ENCODE assay signal across 8 cellular contexts in genomic region chr11:61429691-61430582, GRCh38. TPM values are rescaled to one million over a fixed set of nuclear protein-coding genes. Genes with fewer than 3 reads are reported as not detected.
DNase-seq lines count a peak whose midpoint lies in the region; ATAC-seq and TF ChIP-seq lines count a peak whose summit lies in the region.

Gene CPSF7 (minus strand): TSS chr11:61429975. CDS start chr11:61429235, 740 bp downstream.
Gene SDHAF2 (plus strand): TSS chr11:61430124. CDS start chr11:61430147, 23 bp downstream.

- peaks cover 92% of the 10 kb centered on the region for H3K79me2 ChIP-seq in hepatocyte

- DNase-seq in NCI-H2081 treated with DMSO at 0.1 percent for 48 hours (lab: John Stamatoyannopoulos, UW): peak; percentile 53
- peak; percentile 90 for DNase-seq in T1000 (lab: John Stamatoyannopoulos, UW)
- DNase-seq in astrocyte of the hippocampus (ENCODE audit: low read depth, low spot score): peak; percentile 99
- DNase-seq in hepatocyte (ENCODE audit: low spot score): peak; percentile 98
- peak; percentile 82 for DNase-seq in renal cortical epithelial cell (ENCODE audit: low read depth)
- peak; percentile 98 to 99 for DNase-seq in aorta

- H3K36me3 ChIP-seq in hepatocyte (replicated peaks; ENCODE audit: insufficient read depth, low read depth) (no peaks in the 10 kb centered on the region), aorta (ENCODE audit: control insufficient read depth in 1 of 2, insufficient read depth in 2 of 2, low read length in 1 of 2) (peaks cover 3 to 5% of the 10 kb centered on the region in 2 donors)

- H3K4me1 ChIP-seq in hepatocyte (ENCODE audit: insufficient read depth): peaks cover 18% of the 10 kb centered on the region
- peaks cover 0 to 3% of the 10 kb centered on the region in 2 donors for H3K4me1 ChIP-seq in aorta (ENCODE audit: control insufficient read depth in 1 of 2, insufficient read depth in 2 of 2, low read length in 2 of 2)

- H3K4me3 ChIP-seq in hepatocyte (peak within 1 kb of the TSS; percentile 91), aorta (ENCODE audit: low read length in 2 of 2) (peak within 1 kb of the TSS; percentile 95 to 99)

- 0% methylated on average over 56 of the region's 82 CpGs for WGBS in hepatocyte (ENCODE audit: low lambda C conversion rate, missing lambda C conversion rate)
- 0 to 1% methylated on average over 82 of the region's 82 CpGs for WGBS in aorta, 2 donors

- H3K9me3 ChIP-seq in hepatocyte (ENCODE audit: low read depth) (no peaks in the 10 kb centered on the region), aorta (ENCODE audit: control insufficient read depth, low read length) (no peaks in the 10 kb centered on the region)

- H4K20me1 ChIP-seq in hepatocyte (ENCODE audit: insufficient read depth, poor library complexity, severe bottlenecking): peaks cover 13% of the 10 kb centered on the region

- no peaks in the 10 kb centered on the region for H3K27me3 ChIP-seq in hepatocyte
- no peaks in the 10 kb centered on the region for H3K27me3 ChIP-seq in aorta (ENCODE audit: control insufficient read depth in 1 of 2, insufficient read depth in 2 of 2, low read length in 1 of 2)

- H3K4me2 ChIP-seq in hepatocyte: peak within 1 kb of the TSS; percentile 96

- no peak for TF ChIP-seq CTCF in hepatocyte (IDR thresholded peaks at IDR 0.05; ENCODE audit: poor library complexity)

- H3K9me2 ChIP-seq in hepatocyte (replicated peaks; ENCODE audit: insufficient read depth): no peaks in the 10 kb centered on the region

- intact Hi-C loops in aorta (cut with DNase I): no loop called here

- ATAC-seq in GM18511 (IDR thresholded peaks at IDR 0.05; ENCODE audit: unreplicated experiment): peak; percentile 83
- ATAC-seq in HG03025 (IDR thresholded peaks at IDR 0.05; ENCODE audit: low FRiP score, unreplicated experiment): peak; percentile 82
- peak; percentile 99 for ATAC-seq in aorta (ENCODE audit: low FRiP score)

- H2AFZ ChIP-seq in hepatocyte: peak within 1 kb of the TSS; percentile 72

- H3K27ac ChIP-seq in hepatocyte (peak within 1 kb of the TSS; percentile 99), aorta (ENCODE audit: low read depth in 1 of 2, low read length in 2 of 2) (peak within 1 kb of the TSS; percentile 89 to 98)

RNA-seq across cellular contexts. Expression of gene CPSF7, which starts in this region (rescaled TPM):
- total RNA-seq in hepatocyte: 29.7 and 39.6 TPM in 2 replicates
- polyA plus RNA-seq in hepatocyte: 27.5 and 29.0 TPM in 2 replicates
- 10.9 and 27.7 TPM in 2 replicates for total RNA-seq in renal cortical epithelial cell
- total RNA-seq in aorta: 10 to 100 TPM; 75.8 to 89.4 TPM
- polyA plus RNA-seq in aorta: 10 to 100 TPM; 19.8 to 54.2 TPM

RNA-seq across cellular contexts. Expression of gene SDHAF2, which starts in this region (rescaled TPM):
- 47.8 and 62.3 TPM in 2 replicates for total RNA-seq in hepatocyte
- polyA plus RNA-seq in hepatocyte: 72.0 and 74.3 TPM in 2 replicates
- 35.0 and 58.5 TPM in 2 replicates for total RNA-seq in renal cortical epithelial cell
- 10 to 100 TPM; 33.0 to 40.0 TPM for total RNA-seq in aorta
- polyA plus RNA-seq in aorta: 10 to 100 TPM; 32.3 to 37.7 TPM

Comparison
In these comparisons a context has a peak if more than half of its experiments do, and no peak if none do; other contexts are left out.
1. Peak in every context shown above with its lines: DNase-seq, ATAC-seq, H3K4me3 ChIP-seq and H3K27ac ChIP-seq.